In the genomic region with DNA sequence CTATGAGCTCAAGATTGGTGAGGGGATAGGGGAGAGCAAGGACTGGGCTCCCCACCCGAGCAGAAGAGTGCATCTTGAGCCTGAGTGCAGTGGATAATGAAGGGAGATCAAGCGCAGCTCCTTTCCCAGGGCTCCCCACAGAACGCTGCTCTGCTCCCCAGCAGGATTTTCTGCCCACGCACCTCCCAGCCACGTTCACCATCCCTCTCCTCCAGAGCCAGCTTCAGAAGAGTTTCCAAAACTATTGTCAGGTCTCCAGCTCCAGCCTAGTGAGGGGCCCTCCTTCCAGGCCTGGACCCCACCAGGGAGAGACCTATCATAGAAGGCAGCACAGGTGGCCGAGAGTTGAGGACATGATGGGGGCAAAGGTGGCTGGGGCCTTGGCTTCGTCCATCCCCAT, we compare ENCODE assay signal across 12 cellular contexts. TPM values are rescaled to one million over a fixed set of nuclear protein-coding genes. Genes with fewer than 3 reads are reported as not detected.
"Had no signal": no experiment of that assay in that cellular context is flagged by ENCODE, and none has a peak within 500 bp of the region (broad histone marks: within the 10 kb centered on the region; RNA-seq: fewer than 3 reads in every experiment).

No MANE protein-coding gene starts in this region.

- H3K9me3 ChIP-seq: esophagus muscularis mucosa, transverse colon had no signal

- H3K27me3 Mint-ChIP-seq: activated B cell treated with CpG ODN at 0.5 μM for 24 hours; activated T-helper 17 cell treated with anti-CD3 and anti-CD28 coated beads, Interleukin-2, amount 50 U/mL, for 72 hours; natural killer cell treated with Interleukin-12 subunit alpha and Interleukin-12 subunit beta and Interleukin-15 and Interleukin-18, amount 100 ng/mL, for 72 hours had no signal

- ATAC-seq: activated T-helper 17 cell treated with anti-CD3 and anti-CD28 coated beads, Interleukin-2, amount 50 U/mL, for 72 hours; left colon; natural killer cell treated with Interleukin-12 subunit alpha and Interleukin-12 subunit beta and Interleukin-15 and Interleukin-18, amount 100 ng/mL, for 72 hours; stimulated activated effector memory CD8-positive, alpha-beta T cell treated with anti-CD3 and anti-CD28 coated beads, Interleukin-12 subunit alpha, Interleukin-12 subunit beta, amount 100 ng/mL, for 72 hours had no signal

- H3K36me3 ChIP-seq: transverse colon had no signal

- H3K4me3 Mint-ChIP-seq: activated B cell treated with CpG ODN at 0.5 μM for 24 hours; activated CD4-positive, alpha-beta T cell treated with anti-CD3 and anti-CD28 coated beads, Interleukin-2, amount 10 ng/mL, durations not matched to agents 7 days and 5 days; activated naive CD4-positive, alpha-beta T cell treated with anti-CD3 and anti-CD28 coated beads, Interleukin-2, amount 10 ng/mL, durations not matched to agents 7 days and 5 days; activated T-helper 17 cell treated with anti-CD3 and anti-CD28 coated beads, Interleukin-2, amount 50 U/mL, for 72 hours; natural killer cell treated with Interleukin-12 subunit alpha and Interleukin-12 subunit beta and Interleukin-15 and Interleukin-18, amount 100 ng/mL, for 72 hours; stimulated activated effector memory CD8-positive, alpha-beta T cell treated with anti-CD3 and anti-CD28 coated beads, Interleukin-12 subunit alpha, Interleukin-12 subunit beta, amount 100 ng/mL, for 72 hours; T-helper 1 cell treated with Interleukin-12 subunit alpha and Interleukin-12 subunit beta and Interleukin-4 antibody, amounts not matched to agents 30 μg/mL and 1 μg/mL, for 36 hours had no signal

- H3K27ac ChIP-seq: esophagus muscularis mucosa had no signal

- H3K36me3 Mint-ChIP-seq: activated naive CD4-positive, alpha-beta T cell treated with anti-CD3 and anti-CD28 coated beads, Interleukin-2, amount 10 ng/mL, durations not matched to agents 7 days and 5 days; natural killer cell treated with Interleukin-12 subunit alpha and Interleukin-12 subunit beta and Interleukin-15 and Interleukin-18, amount 100 ng/mL, for 72 hours had no signal

- H3K4me3 ChIP-seq: esophagus muscularis mucosa, transverse colon had no signal

- H3K27me3 ChIP-seq: esophagus muscularis mucosa, transverse colon had no signal

- DNase-seq: activated B cell treated with CpG ODN at 0.5 μM for 24 hours; activated CD4-positive, alpha-beta T cell treated with anti-CD3 and anti-CD28 coated beads, Interleukin-2, amount 10 ng/mL, durations not matched to agents 7 days and 5 days; activated CD8-positive, alpha-beta memory T cell treated with anti-CD3 and anti-CD28 coated beads for 24 hours; activated naive CD4-positive, alpha-beta T cell treated with anti-CD3 and anti-CD28 coated beads, Interleukin-2, amount 10 ng/mL, durations not matched to agents 7 days and 5 days; left colon; transverse colon had no signal

- H3K9me3 Mint-ChIP-seq: activated B cell treated with CpG ODN at 0.5 μM for 24 hours; activated CD4-positive, alpha-beta T cell treated with anti-CD3 and anti-CD28 coated beads, Interleukin-2, amount 10 ng/mL, durations not matched to agents 7 days and 5 days; activated naive CD4-positive, alpha-beta T cell treated with anti-CD3 and anti-CD28 coated beads, Interleukin-2, amount 10 ng/mL, durations not matched to agents 7 days and 5 days; activated T-helper 17 cell treated with anti-CD3 and anti-CD28 coated beads, Interleukin-2, amount 50 U/mL, for 72 hours; natural killer cell treated with Interleukin-12 subunit alpha and Interleukin-12 subunit beta and Interleukin-15 and Interleukin-18, amount 100 ng/mL, for 72 hours; stimulated activated effector memory CD8-positive, alpha-beta T cell treated with anti-CD3 and anti-CD28 coated beads, Interleukin-12 subunit alpha, Interleukin-12 subunit beta, amount 100 ng/mL, for 72 hours; T-helper 1 cell treated with Interleukin-12 subunit alpha and Interleukin-12 subunit beta and Interleukin-4 antibody, amounts not matched to agents 30 μg/mL and 1 μg/mL, for 36 hours had no signal

- H3K27ac Mint-ChIP-seq: activated B cell treated with CpG ODN at 0.5 μM for 24 hours; activated CD4-positive, alpha-beta T cell treated with anti-CD3 and anti-CD28 coated beads, Interleukin-2, amount 10 ng/mL, durations not matched to agents 7 days and 5 days; activated naive CD4-positive, alpha-beta T cell treated with anti-CD3 and anti-CD28 coated beads, Interleukin-2, amount 10 ng/mL, durations not matched to agents 7 days and 5 days; activated T-helper 17 cell treated with anti-CD3 and anti-CD28 coated beads, Interleukin-2, amount 50 U/mL, for 72 hours; natural killer cell treated with Interleukin-12 subunit alpha and Interleukin-12 subunit beta and Interleukin-15 and Interleukin-18, amount 100 ng/mL, for 72 hours; stimulated activated effector memory CD8-positive, alpha-beta T cell treated with anti-CD3 and anti-CD28 coated beads, Interleukin-12 subunit alpha, Interleukin-12 subunit beta, amount 100 ng/mL, for 72 hours; T-helper 1 cell treated with Interleukin-12 subunit alpha and Interleukin-12 subunit beta and Interleukin-4 antibody, amounts not matched to agents 30 μg/mL and 1 μg/mL, for 36 hours had no signal

- H3K4me1 Mint-ChIP-seq: activated naive CD4-positive, alpha-beta T cell treated with anti-CD3 and anti-CD28 coated beads, Interleukin-2, amount 10 ng/mL, durations not matched to agents 7 days and 5 days; activated T-helper 17 cell treated with anti-CD3 and anti-CD28 coated beads, Interleukin-2, amount 50 U/mL, for 72 hours had no signal

RNA-seq across cellular contexts. Expression of a gene that starts 57.6 kb away (rescaled TPM):
- total RNA-seq: activated B cell treated with CpG ODN at 0.5 μM for 24 hours; activated CD4-positive, alpha-beta T cell treated with anti-CD3 and anti-CD28 coated beads, Interleukin-2, amount 10 ng/mL, durations not matched to agents 7 days and 5 days; activated T-helper 17 cell treated with anti-CD3 and anti-CD28 coated beads, Interleukin-2, amount 50 U/mL, for 72 hours; fibroblast of villous mesenchyme; natural killer cell treated with Interleukin-12 subunit alpha and Interleukin-12 subunit beta and Interleukin-15 and Interleukin-18, amount 100 ng/mL, for 72 hours had no signal
